In the genomic region with DNA sequence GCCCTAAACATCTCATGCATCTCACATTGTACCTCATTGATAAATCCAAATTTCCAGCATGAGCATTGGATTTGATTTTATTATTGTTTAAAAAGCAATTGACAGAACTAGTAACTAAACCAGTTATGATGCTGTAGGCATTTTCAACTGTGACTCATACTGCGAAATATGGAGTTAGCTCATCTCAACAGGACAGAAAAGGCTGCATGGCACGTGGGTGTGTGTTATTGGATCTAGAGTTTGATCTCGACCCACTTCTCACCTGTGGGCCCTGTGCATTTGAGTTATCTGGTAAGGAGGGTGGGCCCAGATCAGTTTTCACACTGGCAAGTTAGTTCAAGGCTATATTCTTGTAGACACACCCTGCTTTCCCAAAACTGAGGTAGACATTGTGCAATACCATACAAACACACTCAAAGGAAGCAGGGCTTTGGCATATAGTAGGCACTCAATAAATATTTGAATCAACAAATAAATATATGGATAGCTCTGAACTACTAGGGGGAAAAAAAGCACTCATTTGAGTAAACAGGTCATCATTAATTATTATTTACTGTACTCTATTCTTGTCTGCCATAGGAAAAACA, we compare ENCODE assay signal across 1 cellular context.
TF ChIP-seq lines count a peak whose summit lies in the region.

No MANE protein-coding gene starts in this region.

TF ChIP-seq in GM12878, 131 proteins besides CTCF, POLR2A, EP300 and RAD21 (continued from another document and continues in another):
- TF ChIP-seq, protein P1, sequence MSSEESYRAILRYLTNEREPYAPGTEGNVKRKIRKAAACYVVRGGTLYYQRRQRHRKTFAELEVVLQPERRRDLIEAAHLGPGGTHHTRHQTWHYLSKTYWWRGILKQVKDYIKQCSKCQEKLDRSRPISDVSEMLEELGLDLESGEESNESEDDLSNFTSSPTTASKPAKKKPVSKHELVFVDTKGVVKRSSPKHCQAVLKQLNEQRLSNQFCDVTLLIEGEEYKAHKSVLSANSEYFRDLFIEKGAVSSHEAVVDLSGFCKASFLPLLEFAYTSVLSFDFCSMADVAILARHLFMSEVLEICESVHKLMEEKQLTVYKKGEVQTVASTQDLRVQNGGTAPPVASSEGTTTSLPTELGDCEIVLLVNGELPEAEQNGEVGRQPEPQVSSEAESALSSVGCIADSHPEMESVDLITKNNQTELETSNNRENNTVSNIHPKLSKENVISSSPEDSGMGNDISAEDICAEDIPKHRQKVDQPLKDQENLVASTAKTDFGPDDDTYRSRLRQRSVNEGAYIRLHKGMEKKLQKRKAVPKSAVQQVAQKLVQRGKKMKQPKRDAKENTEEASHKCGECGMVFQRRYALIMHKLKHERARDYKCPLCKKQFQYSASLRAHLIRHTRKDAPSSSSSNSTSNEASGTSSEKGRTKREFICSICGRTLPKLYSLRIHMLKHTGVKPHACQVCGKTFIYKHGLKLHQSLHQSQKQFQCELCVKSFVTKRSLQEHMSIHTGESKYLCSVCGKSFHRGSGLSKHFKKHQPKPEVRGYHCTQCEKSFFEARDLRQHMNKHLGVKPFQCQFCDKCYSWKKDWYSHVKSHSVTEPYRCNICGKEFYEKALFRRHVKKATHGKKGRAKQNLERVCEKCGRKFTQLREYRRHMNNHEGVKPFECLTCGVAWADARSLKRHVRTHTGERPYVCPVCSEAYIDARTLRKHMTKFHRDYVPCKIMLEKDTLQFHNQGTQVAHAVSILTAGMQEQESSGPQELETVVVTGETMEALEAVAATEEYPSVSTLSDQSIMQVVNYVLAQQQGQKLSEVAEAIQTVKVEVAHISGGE (CRISPR knock-in tag; IDR thresholded peaks at IDR 0.05): no peak
- TF ChIP-seq, protein P2, sequence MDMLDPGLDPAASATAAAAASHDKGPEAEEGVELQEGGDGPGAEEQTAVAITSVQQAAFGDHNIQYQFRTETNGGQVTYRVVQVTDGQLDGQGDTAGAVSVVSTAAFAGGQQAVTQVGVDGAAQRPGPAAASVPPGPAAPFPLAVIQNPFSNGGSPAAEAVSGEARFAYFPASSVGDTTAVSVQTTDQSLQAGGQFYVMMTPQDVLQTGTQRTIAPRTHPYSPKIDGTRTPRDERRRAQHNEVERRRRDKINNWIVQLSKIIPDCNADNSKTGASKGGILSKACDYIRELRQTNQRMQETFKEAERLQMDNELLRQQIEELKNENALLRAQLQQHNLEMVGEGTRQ (IDR thresholded peaks at IDR 0.05; ENCODE audit: borderline replicate concordance, low read depth, low read length): no peak
- TF ChIP-seq NBN (IDR thresholded peaks at IDR 0.05): no peak
- TF ChIP-seq ZNF384 (IDR thresholded peaks at IDR 0.05; ENCODE audit: borderline replicate concordance, low read depth, low read length): no peak
- TF ChIP-seq CBFB (IDR thresholded peaks at IDR 0.05; ENCODE audit: low read depth): no peak
- TF ChIP-seq EGR1 (IDR thresholded peaks at IDR 0.05; ENCODE audit: borderline replicate concordance in 1 of 2, low read depth in 2 of 2, low read length in 2 of 2): no peak
- TF ChIP-seq, protein P3, sequence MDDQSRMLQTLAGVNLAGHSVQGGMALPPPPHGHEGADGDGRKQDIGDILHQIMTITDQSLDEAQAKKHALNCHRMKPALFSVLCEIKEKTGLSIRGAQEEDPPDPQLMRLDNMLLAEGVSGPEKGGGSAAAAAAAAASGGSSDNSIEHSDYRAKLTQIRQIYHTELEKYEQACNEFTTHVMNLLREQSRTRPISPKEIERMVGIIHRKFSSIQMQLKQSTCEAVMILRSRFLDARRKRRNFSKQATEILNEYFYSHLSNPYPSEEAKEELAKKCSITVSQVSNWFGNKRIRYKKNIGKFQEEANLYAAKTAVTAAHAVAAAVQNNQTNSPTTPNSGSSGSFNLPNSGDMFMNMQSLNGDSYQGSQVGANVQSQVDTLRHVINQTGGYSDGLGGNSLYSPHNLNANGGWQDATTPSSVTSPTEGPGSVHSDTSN (IDR thresholded peaks at IDR 0.05; ENCODE audit: insufficient replicate concordance, low read depth, low read length): no peak
- TF ChIP-seq NFXL1 (IDR thresholded peaks at IDR 0.05; ENCODE audit: borderline replicate concordance): no peak
- TF ChIP-seq HDAC6 (IDR thresholded peaks at IDR 0.05; ENCODE audit: unreplicated experiment): no peak
- TF ChIP-seq EED (IDR thresholded peaks at IDR 0.05; ENCODE audit: low read depth): peak; percentile 70; the same call in 1 of the 2 replicates
- TF ChIP-seq, protein P4, sequence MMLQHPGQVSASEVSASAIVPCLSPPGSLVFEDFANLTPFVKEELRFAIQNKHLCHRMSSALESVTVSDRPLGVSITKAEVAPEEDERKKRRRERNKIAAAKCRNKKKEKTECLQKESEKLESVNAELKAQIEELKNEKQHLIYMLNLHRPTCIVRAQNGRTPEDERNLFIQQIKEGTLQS (IDR thresholded peaks at IDR 0.05; ENCODE audit: borderline replicate concordance, extremely low read depth, low read depth, low read length): no peak
- TF ChIP-seq, protein P5, sequence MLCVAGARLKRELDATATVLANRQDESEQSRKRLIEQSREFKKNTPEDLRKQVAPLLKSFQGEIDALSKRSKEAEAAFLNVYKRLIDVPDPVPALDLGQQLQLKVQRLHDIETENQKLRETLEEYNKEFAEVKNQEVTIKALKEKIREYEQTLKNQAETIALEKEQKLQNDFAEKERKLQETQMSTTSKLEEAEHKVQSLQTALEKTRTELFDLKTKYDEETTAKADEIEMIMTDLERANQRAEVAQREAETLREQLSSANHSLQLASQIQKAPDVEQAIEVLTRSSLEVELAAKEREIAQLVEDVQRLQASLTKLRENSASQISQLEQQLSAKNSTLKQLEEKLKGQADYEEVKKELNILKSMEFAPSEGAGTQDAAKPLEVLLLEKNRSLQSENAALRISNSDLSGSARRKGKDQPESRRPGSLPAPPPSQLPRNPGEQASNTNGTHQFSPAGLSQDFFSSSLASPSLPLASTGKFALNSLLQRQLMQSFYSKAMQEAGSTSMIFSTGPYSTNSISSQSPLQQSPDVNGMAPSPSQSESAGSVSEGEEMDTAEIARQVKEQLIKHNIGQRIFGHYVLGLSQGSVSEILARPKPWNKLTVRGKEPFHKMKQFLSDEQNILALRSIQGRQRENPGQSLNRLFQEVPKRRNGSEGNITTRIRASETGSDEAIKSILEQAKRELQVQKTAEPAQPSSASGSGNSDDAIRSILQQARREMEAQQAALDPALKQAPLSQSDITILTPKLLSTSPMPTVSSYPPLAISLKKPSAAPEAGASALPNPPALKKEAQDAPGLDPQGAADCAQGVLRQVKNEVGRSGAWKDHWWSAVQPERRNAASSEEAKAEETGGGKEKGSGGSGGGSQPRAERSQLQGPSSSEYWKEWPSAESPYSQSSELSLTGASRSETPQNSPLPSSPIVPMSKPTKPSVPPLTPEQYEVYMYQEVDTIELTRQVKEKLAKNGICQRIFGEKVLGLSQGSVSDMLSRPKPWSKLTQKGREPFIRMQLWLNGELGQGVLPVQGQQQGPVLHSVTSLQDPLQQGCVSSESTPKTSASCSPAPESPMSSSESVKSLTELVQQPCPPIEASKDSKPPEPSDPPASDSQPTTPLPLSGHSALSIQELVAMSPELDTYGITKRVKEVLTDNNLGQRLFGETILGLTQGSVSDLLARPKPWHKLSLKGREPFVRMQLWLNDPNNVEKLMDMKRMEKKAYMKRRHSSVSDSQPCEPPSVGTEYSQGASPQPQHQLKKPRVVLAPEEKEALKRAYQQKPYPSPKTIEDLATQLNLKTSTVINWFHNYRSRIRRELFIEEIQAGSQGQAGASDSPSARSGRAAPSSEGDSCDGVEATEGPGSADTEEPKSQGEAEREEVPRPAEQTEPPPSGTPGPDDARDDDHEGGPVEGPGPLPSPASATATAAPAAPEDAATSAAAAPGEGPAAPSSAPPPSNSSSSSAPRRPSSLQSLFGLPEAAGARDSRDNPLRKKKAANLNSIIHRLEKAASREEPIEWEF (IDR thresholded peaks at IDR 0.05; ENCODE audit: insufficient replicate concordance, low read depth, low read length): no peak
- TF ChIP-seq, protein P6, sequence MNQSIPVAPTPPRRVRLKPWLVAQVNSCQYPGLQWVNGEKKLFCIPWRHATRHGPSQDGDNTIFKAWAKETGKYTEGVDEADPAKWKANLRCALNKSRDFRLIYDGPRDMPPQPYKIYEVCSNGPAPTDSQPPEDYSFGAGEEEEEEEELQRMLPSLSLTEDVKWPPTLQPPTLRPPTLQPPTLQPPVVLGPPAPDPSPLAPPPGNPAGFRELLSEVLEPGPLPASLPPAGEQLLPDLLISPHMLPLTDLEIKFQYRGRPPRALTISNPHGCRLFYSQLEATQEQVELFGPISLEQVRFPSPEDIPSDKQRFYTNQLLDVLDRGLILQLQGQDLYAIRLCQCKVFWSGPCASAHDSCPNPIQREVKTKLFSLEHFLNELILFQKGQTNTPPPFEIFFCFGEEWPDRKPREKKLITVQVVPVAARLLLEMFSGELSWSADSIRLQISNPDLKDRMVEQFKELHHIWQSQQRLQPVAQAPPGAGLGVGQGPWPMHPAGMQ (IDR thresholded peaks at IDR 0.05; ENCODE audit: borderline replicate concordance): no peak
- TF ChIP-seq, protein P7, sequence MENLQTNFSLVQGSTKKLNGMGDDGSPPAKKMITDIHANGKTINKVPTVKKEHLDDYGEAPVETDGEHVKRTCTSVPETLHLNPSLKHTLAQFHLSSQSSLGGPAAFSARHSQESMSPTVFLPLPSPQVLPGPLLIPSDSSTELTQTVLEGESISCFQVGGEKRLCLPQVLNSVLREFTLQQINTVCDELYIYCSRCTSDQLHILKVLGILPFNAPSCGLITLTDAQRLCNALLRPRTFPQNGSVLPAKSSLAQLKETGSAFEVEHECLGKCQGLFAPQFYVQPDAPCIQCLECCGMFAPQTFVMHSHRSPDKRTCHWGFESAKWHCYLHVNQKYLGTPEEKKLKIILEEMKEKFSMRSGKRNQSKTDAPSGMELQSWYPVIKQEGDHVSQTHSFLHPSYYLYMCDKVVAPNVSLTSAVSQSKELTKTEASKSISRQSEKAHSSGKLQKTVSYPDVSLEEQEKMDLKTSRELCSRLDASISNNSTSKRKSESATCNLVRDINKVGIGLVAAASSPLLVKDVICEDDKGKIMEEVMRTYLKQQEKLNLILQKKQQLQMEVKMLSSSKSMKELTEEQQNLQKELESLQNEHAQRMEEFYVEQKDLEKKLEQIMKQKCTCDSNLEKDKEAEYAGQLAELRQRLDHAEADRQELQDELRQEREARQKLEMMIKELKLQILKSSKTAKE (IDR thresholded peaks at IDR 0.05; ENCODE audit: low read depth, poor library complexity, severe bottlenecking): no peak
- TF ChIP-seq NR2C2 (IDR thresholded peaks at IDR 0.05; ENCODE audit: borderline replicate concordance, control insufficient read depth, insufficient read length, low read depth): no peak
- no peak for TF ChIP-seq NR2C1 (IDR thresholded peaks at IDR 0.05)
- peak in 1 of 2 experiments; percentile 27; a peak in 1 of 4 replicates for TF ChIP-seq CEBPB (IDR thresholded peaks at IDR 0.05; ENCODE audit: borderline replicate concordance in 1 of 2, low read depth in 2 of 2, low read length in 2 of 2)
- no peak for TF ChIP-seq MTA2 (IDR thresholded peaks at IDR 0.05; ENCODE audit: low read depth)
- TF ChIP-seq, protein P8, sequence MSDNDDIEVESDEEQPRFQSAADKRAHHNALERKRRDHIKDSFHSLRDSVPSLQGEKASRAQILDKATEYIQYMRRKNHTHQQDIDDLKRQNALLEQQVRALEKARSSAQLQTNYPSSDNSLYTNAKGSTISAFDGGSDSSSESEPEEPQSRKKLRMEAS (IDR thresholded peaks at IDR 0.05; ENCODE audit: low read depth, low read length): no peak
- TF ChIP-seq JUNB (IDR thresholded peaks at IDR 0.05): peak; percentile 82
- no peak for TF ChIP-seq SPI1 (IDR thresholded peaks at IDR 0.05; ENCODE audit: borderline replicate concordance, insufficient read depth, low read depth, low read length)
- no peak for TF ChIP-seq ZNF274 (IDR thresholded peaks at IDR 0.05; ENCODE audit: insufficient read depth, insufficient read length)
- no peak for TF ChIP-seq PAX5 (IDR thresholded peaks at IDR 0.05; ENCODE audit: borderline replicate concordance, low read depth, low read length)
- TF ChIP-seq CREM (IDR thresholded peaks at IDR 0.05; ENCODE audit: low read depth): 0 out of 2 replicates have a peak, but pooled peaks have one; percentile 20
- no peak for TF ChIP-seq TBL1XR1 (IDR thresholded peaks at IDR 0.05; ENCODE audit: low read depth, low read length)
- TF ChIP-seq, protein P9, sequence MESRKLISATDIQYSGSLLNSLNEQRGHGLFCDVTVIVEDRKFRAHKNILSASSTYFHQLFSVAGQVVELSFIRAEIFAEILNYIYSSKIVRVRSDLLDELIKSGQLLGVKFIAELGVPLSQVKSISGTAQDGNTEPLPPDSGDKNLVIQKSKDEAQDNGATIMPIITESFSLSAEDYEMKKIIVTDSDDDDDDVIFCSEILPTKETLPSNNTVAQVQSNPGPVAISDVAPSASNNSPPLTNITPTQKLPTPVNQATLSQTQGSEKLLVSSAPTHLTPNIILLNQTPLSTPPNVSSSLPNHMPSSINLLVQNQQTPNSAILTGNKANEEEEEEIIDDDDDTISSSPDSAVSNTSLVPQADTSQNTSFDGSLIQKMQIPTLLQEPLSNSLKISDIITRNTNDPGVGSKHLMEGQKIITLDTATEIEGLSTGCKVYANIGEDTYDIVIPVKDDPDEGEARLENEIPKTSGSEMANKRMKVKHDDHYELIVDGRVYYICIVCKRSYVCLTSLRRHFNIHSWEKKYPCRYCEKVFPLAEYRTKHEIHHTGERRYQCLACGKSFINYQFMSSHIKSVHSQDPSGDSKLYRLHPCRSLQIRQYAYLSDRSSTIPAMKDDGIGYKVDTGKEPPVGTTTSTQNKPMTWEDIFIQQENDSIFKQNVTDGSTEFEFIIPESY (IDR thresholded peaks at IDR 0.05): no peak
- TF ChIP-seq BHLHE40 (IDR thresholded peaks at IDR 0.05; ENCODE audit: borderline replicate concordance in 1 of 2, low read depth in 2 of 2, low read length in 1 of 2): 0 out of 4 replicates have a peak, but pooled peaks of 1 of the 2 experiments have one; percentile 25
- TF ChIP-seq SREBF2 (IDR thresholded peaks at IDR 0.05; ENCODE audit: low read length): no peak
- TF ChIP-seq LARP7 (IDR thresholded peaks at IDR 0.05): no peak
- TF ChIP-seq ZNF622 (IDR thresholded peaks at IDR 0.05): no peak
- TF ChIP-seq BACH1 (IDR thresholded peaks at IDR 0.05; ENCODE audit: borderline replicate concordance): no peak
- no peak for TF ChIP-seq RBBP5 (conservative IDR thresholded peaks at IDR 0.05)
- TF ChIP-seq CBX5 (IDR thresholded peaks at IDR 0.05; ENCODE audit: low read depth): no peak
- TF ChIP-seq SMAD5 (IDR thresholded peaks at IDR 0.05; ENCODE audit: low read depth): no peak
- TF ChIP-seq, protein P10, sequence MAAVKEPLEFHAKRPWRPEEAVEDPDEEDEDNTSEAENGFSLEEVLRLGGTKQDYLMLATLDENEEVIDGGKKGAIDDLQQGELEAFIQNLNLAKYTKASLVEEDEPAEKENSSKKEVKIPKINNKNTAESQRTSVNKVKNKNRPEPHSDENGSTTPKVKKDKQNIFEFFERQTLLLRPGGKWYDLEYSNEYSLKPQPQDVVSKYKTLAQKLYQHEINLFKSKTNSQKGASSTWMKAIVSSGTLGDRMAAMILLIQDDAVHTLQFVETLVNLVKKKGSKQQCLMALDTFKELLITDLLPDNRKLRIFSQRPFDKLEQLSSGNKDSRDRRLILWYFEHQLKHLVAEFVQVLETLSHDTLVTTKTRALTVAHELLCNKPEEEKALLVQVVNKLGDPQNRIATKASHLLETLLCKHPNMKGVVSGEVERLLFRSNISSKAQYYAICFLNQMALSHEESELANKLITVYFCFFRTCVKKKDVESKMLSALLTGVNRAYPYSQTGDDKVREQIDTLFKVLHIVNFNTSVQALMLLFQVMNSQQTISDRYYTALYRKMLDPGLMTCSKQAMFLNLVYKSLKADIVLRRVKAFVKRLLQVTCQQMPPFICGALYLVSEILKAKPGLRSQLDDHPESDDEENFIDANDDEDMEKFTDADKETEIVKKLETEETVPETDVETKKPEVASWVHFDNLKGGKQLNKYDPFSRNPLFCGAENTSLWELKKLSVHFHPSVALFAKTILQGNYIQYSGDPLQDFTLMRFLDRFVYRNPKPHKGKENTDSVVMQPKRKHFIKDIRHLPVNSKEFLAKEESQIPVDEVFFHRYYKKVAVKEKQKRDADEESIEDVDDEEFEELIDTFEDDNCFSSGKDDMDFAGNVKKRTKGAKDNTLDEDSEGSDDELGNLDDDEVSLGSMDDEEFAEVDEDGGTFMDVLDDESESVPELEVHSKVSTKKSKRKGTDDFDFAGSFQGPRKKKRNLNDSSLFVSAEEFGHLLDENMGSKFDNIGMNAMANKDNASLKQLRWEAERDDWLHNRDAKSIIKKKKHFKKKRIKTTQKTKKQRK (IDR thresholded peaks at IDR 0.05; ENCODE audit: low read depth, low read length): no peak
